15 cellular contexts compared by ENCODE assay signal in the genomic region with DNA sequence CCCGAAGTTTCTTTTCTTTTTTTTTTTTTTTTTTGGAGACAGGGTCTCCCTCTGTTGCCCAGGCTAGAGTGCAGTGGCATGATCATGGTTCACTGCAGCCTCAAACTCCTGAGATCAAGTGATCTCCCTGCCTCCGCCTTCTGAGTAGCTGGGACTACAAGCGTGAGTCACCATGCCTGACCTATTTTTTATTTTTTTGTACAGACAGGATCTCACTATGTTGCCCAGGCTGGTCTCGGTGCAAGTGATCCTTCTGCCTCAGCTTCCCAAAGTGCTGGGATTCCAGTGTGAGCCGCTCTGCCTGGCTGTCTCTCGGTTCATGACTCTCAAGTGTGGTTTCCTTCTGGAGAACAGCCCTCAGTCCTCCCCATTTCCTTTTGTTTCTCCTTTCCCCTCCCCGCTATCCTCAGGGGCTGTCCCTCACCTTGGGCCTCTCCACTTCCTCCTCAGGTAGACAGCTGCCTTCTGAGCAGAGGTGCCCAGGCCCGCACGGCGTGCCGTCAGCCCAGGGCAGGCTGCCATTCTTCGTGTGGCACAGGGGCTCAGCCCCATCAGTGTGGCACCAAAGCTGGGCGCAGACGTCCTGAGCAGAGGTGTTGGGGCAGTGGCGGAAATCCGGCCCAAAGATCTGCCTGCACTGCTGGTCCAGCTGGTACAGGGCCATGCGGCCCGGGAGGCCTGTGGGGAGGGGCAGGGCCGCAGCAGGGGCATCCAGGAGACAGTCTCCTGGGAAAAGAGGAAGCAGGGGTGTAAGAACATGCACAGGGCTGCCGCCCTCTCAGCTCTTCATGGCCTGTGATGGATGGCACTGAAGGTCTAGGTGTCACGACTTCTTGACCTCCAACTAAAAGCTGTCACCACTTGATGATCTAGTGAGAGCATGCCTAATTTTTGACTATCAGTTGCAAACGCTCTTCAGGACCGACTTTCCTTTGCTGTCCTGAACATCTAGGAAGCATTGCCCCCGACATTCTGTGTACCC. TPM values are rescaled to one million over a fixed set of nuclear protein-coding genes. Genes with fewer than 3 reads are reported as not detected.
DNase-seq lines count a peak whose midpoint lies in the region; ATAC-seq and TF ChIP-seq lines count a peak whose summit lies in the region.
"Had no signal": no experiment of that assay in that cellular context is flagged by ENCODE, and none has a peak within 500 bp of the region (broad histone marks: within the 10 kb centered on the region; RNA-seq: fewer than 3 reads in every experiment).

No MANE protein-coding gene starts in this region.

- H3K36me3 ChIP-seq in SK-N-SH (replicated peaks in 1 of 2; ENCODE audit: control insufficient read depth in 1 of 2, insufficient read depth in 2 of 2, low read length in 1 of 2) (no peaks in the 10 kb centered on the region), rectal smooth muscle tissue (ENCODE audit: control insufficient read depth, insufficient read depth, low read length) (no peaks in the 10 kb centered on the region), right atrium auricular region (no peaks in the 10 kb centered on the region), Peyer's patch (no peaks in the 10 kb centered on the region)
- H3K36me3 ChIP-seq: heart right ventricle, left ventricle myocardium inferior had no signal

- no peaks in the 10 kb centered on the region for H3K9me2 ChIP-seq in SK-N-SH

- DNase-seq in EH (ENCODE audit: low read depth) = peak; percentile 24
- DNase-seq in SK-N-SH = no peak
- no peak for DNase-seq in right atrium auricular region (ENCODE audit: low spot score)
- DNase-seq in SW 1271 (lab: John Stamatoyannopoulos, UW) = no peak
- DNase-seq in Peyer's patch = no peak
- DNase-seq: endodermal cell, heart right ventricle, left ventricle myocardium inferior, NCI-H1092 treated with DMSO at 0.1 percent for 48 hours had no signal

- WGBS in SK-N-SH (ENCODE audit: low lambda C conversion rate) = 85% methylated on average over 23 of the region's 24 CpGs

- no peak overlapping the region for H3K9ac ChIP-seq in SK-N-SH
- H3K9ac ChIP-seq in rectal smooth muscle tissue (ENCODE audit: low read length) = no peak overlapping the region

- no peaks in the 10 kb centered on the region for H3K4me1 ChIP-seq in SK-N-SH (ENCODE audit: control insufficient read depth in 1 of 2, insufficient read depth in 2 of 2, low read depth in 1 of 2, low read length in 1 of 2)
- H3K4me1 ChIP-seq in rectal smooth muscle tissue (ENCODE audit: control insufficient read depth, insufficient read depth, low read length) = peaks cover 8% of the 10 kb centered on the region
- H3K4me1 ChIP-seq in right atrium auricular region = peaks cover 0 to 22% of the 10 kb centered on the region in 2 donors
- no peaks in the 10 kb centered on the region for H3K4me1 ChIP-seq in Peyer's patch
- H3K4me1 ChIP-seq: heart right ventricle, left ventricle myocardium inferior had no signal

- TF ChIP-seq CTCF in SK-N-SH (IDR thresholded peaks at IDR 0.05) = no peak
- no peak for TF ChIP-seq CTCF in right atrium auricular region (IDR thresholded peaks at IDR 0.05)
- TF ChIP-seq CTCF in Peyer's patch (IDR thresholded peaks at IDR 0.05) = no peak

- TF ChIP-seq RAD21 in SK-N-SH (IDR thresholded peaks at IDR 0.05; ENCODE audit: low read length) = no peak

- H3K27ac ChIP-seq in SK-N-SH (ENCODE audit: low read depth in 2 of 2, low read length in 1 of 2) = no peak overlapping the region
- peak overlapping the region; percentile 6 for H3K27ac ChIP-seq in rectal smooth muscle tissue (ENCODE audit: low read depth, low read length)
- H3K27ac ChIP-seq in right atrium auricular region = no peak overlapping the region
- no peak overlapping the region for H3K27ac ChIP-seq in Peyer's patch
- H3K27ac ChIP-seq: heart right ventricle, left ventricle myocardium inferior had no signal

- H4K20me1 ChIP-seq in SK-N-SH (ENCODE audit: insufficient read depth) = no peaks in the 10 kb centered on the region

- POLR2A ChIA-PET in SK-N-SH (lab: Yijun Ruan, JAX) = no interaction called here

- H3K27me3 ChIP-seq in SK-N-SH (ENCODE audit: insufficient read depth) (no peaks in the 10 kb centered on the region), rectal smooth muscle tissue (ENCODE audit: control insufficient read depth, insufficient read depth, low read length) (no peaks in the 10 kb centered on the region), right atrium auricular region (no peaks in the 10 kb centered on the region), Peyer's patch (no peaks in the 10 kb centered on the region)

- H3K4me3 ChIP-seq in SK-N-SH (ENCODE audit: low read depth in 2 of 2, low read length in 1 of 2) (no peak overlapping the region), rectal smooth muscle tissue (ENCODE audit: low read length) (no peak overlapping the region), right atrium auricular region (no peak overlapping the region), Peyer's patch (no peak overlapping the region)
- H3K4me3 ChIP-seq: heart right ventricle, left ventricle myocardium inferior had no signal

- no peaks in the 10 kb centered on the region for H3K9me3 ChIP-seq in SK-N-SH
- no peaks in the 10 kb centered on the region for H3K9me3 ChIP-seq in right atrium auricular region
- no peaks in the 10 kb centered on the region for H3K9me3 ChIP-seq in Peyer's patch
- H3K9me3 ChIP-seq: heart right ventricle, left ventricle myocardium inferior had no signal

- peak; percentile 35 for ATAC-seq in esophagus mucosa
- no peak for ATAC-seq in GM19324 (IDR thresholded peaks at IDR 0.05; ENCODE audit: low FRiP score, unreplicated experiment)
- ATAC-seq: heart right ventricle had no signal

- H3K4me2 ChIP-seq in SK-N-SH = no peak overlapping the region; the same call in 1 of the 2 replicates

- H3F3A ChIP-seq in SK-N-SH (replicated peaks; ENCODE audit: insufficient read depth) = peaks cover 11% of the 10 kb centered on the region

- H2AFZ ChIP-seq in SK-N-SH (ENCODE audit: low read depth) = no peak overlapping the region

- H3K79me2 ChIP-seq in SK-N-SH (ENCODE audit: insufficient read depth) = no peaks in the 10 kb centered on the region

- no peak for TF ChIP-seq EP300 in SK-N-SH (IDR thresholded peaks at IDR 0.05; ENCODE audit: borderline replicate concordance in 1 of 2, low read depth in 1 of 2, low read length in 1 of 2)

- CTCF ChIA-PET in SK-N-SH (lab: Yijun Ruan, JAX) = interaction anchor here (0.7 to 2.1 kb wide), 4 partner anchors 14 to 481 kb away, joined by 3 to 9 read pairs (median 5); a partner anchor contains a TSS

- TF ChIP-seq POLR2A in Peyer's patch (IDR thresholded peaks at IDR 0.05) = no peak

TF ChIP-seq in SK-N-SH, 30 proteins besides CTCF, POLR2A, EP300 and RAD21:
- TF ChIP-seq MEF2A (IDR thresholded peaks at IDR 0.05; ENCODE audit: borderline replicate concordance, low read depth) (no peak), GATA2 (CRISPR knock-in tag; IDR thresholded peaks at IDR 0.05) (no peak), TCF12 (IDR thresholded peaks at IDR 0.05) (no peak), FOSL2 (IDR thresholded peaks at IDR 0.05; ENCODE audit: borderline replicate concordance, low read depth) (peak; percentile 32; the same call in 1 of the 2 replicates), EZH2phosphoT487 (IDR thresholded peaks at IDR 0.05; ENCODE audit: borderline replicate concordance, low read depth) (no peak), GABPA (IDR thresholded peaks at IDR 0.05; ENCODE audit: low read depth) (no peak), ELF1 (IDR thresholded peaks at IDR 0.05) (no peak), SMC3 (IDR thresholded peaks at IDR 0.05; ENCODE audit: low read depth, low read length) (no peak)

RNA-seq across cellular contexts. Expression of a gene that starts 14.0 kb away (rescaled TPM):
- polyA plus RNA-seq in SK-N-SH (2012; rRNA removed) = not detected in 2 replicates
- polyA plus RNA-seq in SK-N-SH (2012; cell fraction: cytosol; rRNA removed) = 0.01 and 0.03 TPM in 2 replicates
- not detected in 2 replicates for polyA plus RNA-seq in SK-N-SH (2012; cell fraction: nucleus; rRNA removed)
- total RNA-seq in esophagus mucosa (0.56 TPM), right atrium auricular region (1 to 10 TPM; 2.5 to 7.8 TPM), Peyer's patch (1 to 10 TPM in 1 of 4 donors, under 1 TPM in 1, not detected in 2; 0.85 to 1.7 TPM)
- total RNA-seq: activated CD8-positive, alpha-beta memory T cell treated with anti-CD3 and anti-CD28 coated beads for 36 hours; activated naive CD4-positive, alpha-beta T cell treated with anti-CD3 and anti-CD28 coated beads, Interleukin-2, amount 50 U/mL, for 72 hours had no signal
- polyA plus RNA-seq: CD14-positive monocyte had no signal

RNA-seq across cellular contexts. Expression of a gene that starts 34.0 kb away (rescaled TPM):
- 0.96 and 1.1 TPM in 2 replicates for polyA plus RNA-seq in SK-N-SH (2012; rRNA removed)
- polyA plus RNA-seq in SK-N-SH (2012; cell fraction: cytosol; rRNA removed) = 0.44 and 0.69 TPM in 2 replicates
- 1.8 and 1.9 TPM in 2 replicates for polyA plus RNA-seq in SK-N-SH (2012; cell fraction: nucleus; rRNA removed)
- total RNA-seq in esophagus mucosa (2.0 TPM), right atrium auricular region (10 to 100 TPM; 17.5 to 21.2 TPM), Peyer's patch (1 to 10 TPM in 3 of 4 donors, under 1 TPM in 1; 0.53 to 5.8 (median 2.6) TPM)
- total RNA-seq: activated CD8-positive, alpha-beta memory T cell treated with anti-CD3 and anti-CD28 coated beads for 36 hours; activated naive CD4-positive, alpha-beta T cell treated with anti-CD3 and anti-CD28 coated beads, Interleukin-2, amount 50 U/mL, for 72 hours had no signal
- polyA plus RNA-seq: CD14-positive monocyte had no signal
